Comparison of ENCODE assay signal across 8 cellular contexts in the genomic region with DNA sequence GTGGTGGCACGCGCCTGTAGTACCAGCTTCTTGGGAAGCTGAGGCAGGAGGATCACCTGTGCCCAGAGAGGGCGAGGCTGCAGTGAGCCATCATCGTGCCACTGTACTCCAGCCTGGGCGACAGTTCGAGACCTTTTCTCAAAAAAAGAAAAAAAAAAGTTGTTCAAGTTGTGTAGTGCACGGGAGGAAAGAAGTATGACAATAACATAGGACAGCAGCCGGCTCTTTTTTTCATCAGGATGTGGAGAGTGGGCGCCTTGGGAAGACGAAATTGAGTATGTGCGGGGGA. TPM values are rescaled to one million over a fixed set of nuclear protein-coding genes. Genes with fewer than 3 reads are reported as not detected.
DNase-seq lines count a peak whose midpoint lies in the region; ATAC-seq, FAIRE-seq and TF ChIP-seq lines count a peak whose summit lies in the region.

No MANE protein-coding gene starts in this region.

- FAIRE-seq in small intestine (lab: Jason Lieb, UNC) = no peak

- intact Hi-C loops in activated CD4-positive, alpha-beta memory T cell treated with anti-CD3 and anti-CD28 coated beads for 36 hours (cut with micrococcal nuclease) = loop anchor here (1.0 kb wide), 4 partner anchors 10 to 37 kb away; no protein-coding TSS in a partner anchor

- in situ Hi-C loops in HAP-1 (cut with MboI; ENCODE audit: low sequenced_read_pairs) = loop anchor here (5.0 kb wide), 1 partner anchor 36 kb away; the partner anchor contains the start of gene PCBP1

- peak overlapping the region; percentile 42 for H3K4me3 ChIP-seq in HAP-1
- H3K4me3 ChIP-seq in small intestine (ENCODE audit: low read depth in 1 of 2, low read length in 2 of 2) = peak overlapping the region in 1 of 2 donors; percentile 67

- peak overlapping the region; percentile 92 for H3K4me3 Mint-ChIP-seq in activated CD4-positive, alpha-beta memory T cell treated with anti-CD3 and anti-CD28 coated beads for 36 hours
- peak overlapping the region; percentile 100 for H3K4me3 Mint-ChIP-seq in glutamatergic neuron (ENCODE audit: unreplicated experiment)

- peaks cover 5% of the 10 kb centered on the region for H3K36me3 Mint-ChIP-seq in activated CD4-positive, alpha-beta memory T cell treated with anti-CD3 and anti-CD28 coated beads for 36 hours
- H3K36me3 Mint-ChIP-seq in glutamatergic neuron (ENCODE audit: unreplicated experiment) = no peaks in the 10 kb centered on the region

- 17 to 24% (median 19%) methylated on average over 11 of the region's 11 CpGs for WGBS in small intestine, 3 donors

- H3K36me3 ChIP-seq in HAP-1 (replicated peaks) (no peaks in the 10 kb centered on the region), small intestine (ENCODE audit: control insufficient read depth in 2 of 2, insufficient read depth in 2 of 2, low read length in 2 of 2) (no peaks in the 10 kb centered on the region)

- H3K4me1 ChIP-seq in HAP-1 (peaks cover 25% of the 10 kb centered on the region), small intestine (ENCODE audit: control insufficient read depth in 2 of 2, insufficient read depth in 1 of 2, low read depth in 1 of 2, low read length in 1 of 2) (no peaks in the 10 kb centered on the region)

- peak overlapping the region; percentile 98 for H3K27ac Mint-ChIP-seq in activated CD4-positive, alpha-beta memory T cell treated with anti-CD3 and anti-CD28 coated beads for 36 hours
- H3K27ac Mint-ChIP-seq in glutamatergic neuron (ENCODE audit: unreplicated experiment) = peak overlapping the region; percentile 100

- DNase-seq in HAP-1 (ENCODE audit: low spot score in 2 of 2) = no peak
- no peak for DNase-seq in activated CD4-positive, alpha-beta memory T cell treated with anti-CD3 and anti-CD28 coated beads for 36 hours
- DNase-seq in glutamatergic neuron = no peak
- no peak for DNase-seq in small intestine
- no peak for DNase-seq in D341Med (ENCODE audit: low spot score)
- no peak for DNase-seq in activated CD4-positive, alpha-beta T cell treated with anti-CD3 and anti-CD28 coated beads for 1 hour
- DNase-seq in stimulated activated CD4-positive, alpha-beta T cell treated with anti-CD3 and anti-CD28 coated beads, Interleukin-4, amount 100 ng/mL, for 1 hour = no peak

- no peaks in the 10 kb centered on the region for H3K27me3 Mint-ChIP-seq in activated CD4-positive, alpha-beta memory T cell treated with anti-CD3 and anti-CD28 coated beads for 36 hours
- peaks cover 27% of the 10 kb centered on the region for H3K27me3 Mint-ChIP-seq in glutamatergic neuron (ENCODE audit: unreplicated experiment)

- peaks cover 60% of the 10 kb centered on the region for H3K4me1 Mint-ChIP-seq in activated CD4-positive, alpha-beta memory T cell treated with anti-CD3 and anti-CD28 coated beads for 36 hours (ENCODE audit: low read depth)
- H3K4me1 Mint-ChIP-seq in glutamatergic neuron (ENCODE audit: low read depth, unreplicated experiment) = peaks cover 33% of the 10 kb centered on the region

- peak overlapping the region; percentile 99 for H3K27ac ChIP-seq in small intestine (ENCODE audit: low read depth in 1 of 2, low read length in 1 of 2)

- no peaks in the 10 kb centered on the region for H3K27me3 ChIP-seq in HAP-1 (ENCODE audit: low read depth)
- no peaks in the 10 kb centered on the region for H3K27me3 ChIP-seq in small intestine (ENCODE audit: control insufficient read depth in 2 of 2, insufficient read depth in 2 of 2, low read length in 2 of 2)

- no peak for TF ChIP-seq CTCF in glutamatergic neuron (IDR thresholded peaks at IDR 0.05; ENCODE audit: partially characterized antibody, unreplicated experiment)

- CTCF ChIA-PET in activated CD4-positive, alpha-beta memory T cell treated with anti-CD3 and anti-CD28 coated beads for 36 hours (lab: Charles Lee) = interaction anchor here (1.0 to 3.1 kb wide), 9 partner anchors 10 to 210 kb away, joined by 4 to 12 read pairs (median 9); no protein-coding TSS in a partner anchor

- H3K9me3 ChIP-seq in HAP-1 (no peaks in the 10 kb centered on the region), small intestine (ENCODE audit: control insufficient read depth, low read depth) (no peaks in the 10 kb centered on the region)

- POLR2A ChIA-PET in activated CD4-positive, alpha-beta memory T cell treated with anti-CD3 and anti-CD28 coated beads for 36 hours (lab: Charles Lee) = interaction anchor here (1.0 to 8.6 kb wide), 13 partner anchors 8 to 210 kb away, joined by 4 to 108 read pairs (median 20); partner anchors contain the start of genes C2orf42, MXD1, PCBP1 and SNRPG

- ATAC-seq in HG03439 (IDR thresholded peaks at IDR 0.05; ENCODE audit: unreplicated experiment) = no peak

- H3K9me3 Mint-ChIP-seq in activated CD4-positive, alpha-beta memory T cell treated with anti-CD3 and anti-CD28 coated beads for 36 hours = no peaks in the 10 kb centered on the region
- H3K9me3 Mint-ChIP-seq in glutamatergic neuron (ENCODE audit: unreplicated experiment) = peaks cover 20% of the 10 kb centered on the region

RNA-seq across cellular contexts. Expression of gene PCBP1, which starts 36.5 kb away (rescaled TPM):
- 100 to 1,000 TPM; 444 to 449 TPM for total RNA-seq in activated CD4-positive, alpha-beta memory T cell treated with anti-CD3 and anti-CD28 coated beads for 36 hours
- total RNA-seq in glutamatergic neuron (ENCODE audit: unreplicated experiment) = 301 TPM
- polyA plus RNA-seq in small intestine = 100 to 1,000 TPM; 247 to 311 (median 291) TPM
